Comparison of ENCODE assay signal across 1 cellular context in the genomic region with DNA sequence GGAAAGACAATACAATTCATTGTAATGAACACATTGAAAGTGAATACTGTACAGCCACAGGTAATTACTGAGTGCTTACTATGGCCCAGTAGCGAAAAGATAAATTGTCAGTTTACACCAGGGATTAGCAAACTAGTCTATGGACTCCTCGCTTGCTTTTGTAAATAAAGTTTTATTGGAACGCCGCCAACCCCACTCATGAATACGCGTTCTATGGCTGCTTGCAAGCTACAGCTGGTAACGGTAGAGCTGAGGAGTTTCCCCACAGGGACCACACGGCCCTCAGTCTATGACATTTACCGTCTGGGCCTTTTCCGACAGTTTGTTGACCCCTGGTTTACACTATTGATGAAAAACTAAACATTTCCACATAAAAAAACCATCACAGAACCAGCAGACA.
TF ChIP-seq lines count a peak whose summit lies in the region.

No MANE protein-coding gene starts in this region.

TF ChIP-seq in HepG2, 621 proteins besides CTCF, POLR2A, EP300 and RAD21 (continued from another document and continues in another):
- TF ChIP-seq, protein P1, sequence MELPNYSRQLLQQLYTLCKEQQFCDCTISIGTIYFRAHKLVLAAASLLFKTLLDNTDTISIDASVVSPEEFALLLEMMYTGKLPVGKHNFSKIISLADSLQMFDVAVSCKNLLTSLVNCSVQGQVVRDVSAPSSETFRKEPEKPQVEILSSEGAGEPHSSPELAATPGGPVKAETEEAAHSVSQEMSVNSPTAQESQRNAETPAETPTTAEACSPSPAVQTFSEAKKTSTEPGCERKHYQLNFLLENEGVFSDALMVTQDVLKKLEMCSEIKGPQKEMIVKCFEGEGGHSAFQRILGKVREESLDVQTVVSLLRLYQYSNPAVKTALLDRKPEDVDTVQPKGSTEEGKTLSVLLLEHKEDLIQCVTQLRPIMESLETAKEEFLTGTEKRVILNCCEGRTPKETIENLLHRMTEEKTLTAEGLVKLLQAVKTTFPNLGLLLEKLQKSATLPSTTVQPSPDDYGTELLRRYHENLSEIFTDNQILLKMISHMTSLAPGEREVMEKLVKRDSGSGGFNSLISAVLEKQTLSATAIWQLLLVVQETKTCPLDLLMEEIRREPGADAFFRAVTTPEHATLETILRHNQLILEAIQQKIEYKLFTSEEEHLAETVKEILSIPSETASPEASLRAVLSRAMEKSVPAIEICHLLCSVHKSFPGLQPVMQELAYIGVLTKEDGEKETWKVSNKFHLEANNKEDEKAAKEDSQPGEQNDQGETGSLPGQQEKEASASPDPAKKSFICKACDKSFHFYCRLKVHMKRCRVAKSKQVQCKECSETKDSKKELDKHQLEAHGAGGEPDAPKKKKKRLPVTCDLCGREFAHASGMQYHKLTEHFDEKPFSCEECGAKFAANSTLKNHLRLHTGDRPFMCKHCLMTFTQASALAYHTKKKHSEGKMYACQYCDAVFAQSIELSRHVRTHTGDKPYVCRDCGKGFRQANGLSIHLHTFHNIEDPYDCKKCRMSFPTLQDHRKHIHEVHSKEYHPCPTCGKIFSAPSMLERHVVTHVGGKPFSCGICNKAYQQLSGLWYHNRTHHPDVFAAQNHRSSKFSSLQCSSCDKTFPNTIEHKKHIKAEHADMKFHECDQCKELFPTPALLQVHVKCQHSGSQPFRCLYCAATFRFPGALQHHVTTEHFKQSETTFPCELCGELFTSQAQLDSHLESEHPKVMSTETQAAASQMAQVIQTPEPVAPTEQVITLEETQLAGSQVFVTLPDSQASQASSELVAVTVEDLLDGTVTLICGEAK (IDR thresholded peaks at IDR 0.05): peak; percentile 94
- TF ChIP-seq, protein P1 (CRISPR knock-in tag; IDR thresholded peaks at IDR 0.05): peak; percentile 100
- TF ChIP-seq MXI1 (IDR thresholded peaks at IDR 0.05; ENCODE audit: borderline replicate concordance, low read depth, low read length): peak; percentile 17; the same call in 1 of the 3 replicates
- TF ChIP-seq FOXA3 (CRISPR knock-in tag; IDR thresholded peaks at IDR 0.05): peak; percentile 63; the same call in 1 of the 2 replicates
- TF ChIP-seq ZNF331 (CRISPR knock-in tag; IDR thresholded peaks at IDR 0.05): 0 out of 2 replicates have a peak, but pooled peaks have one; percentile 31
- TF ChIP-seq ZNF839 (CRISPR knock-in tag; IDR thresholded peaks at IDR 0.05; ENCODE audit: borderline replicate concordance): no peak
- TF ChIP-seq PBX3 (CRISPR knock-in tag; IDR thresholded peaks at IDR 0.05; ENCODE audit: borderline replicate concordance): no peak
- TF ChIP-seq NFATC3 (CRISPR knock-in tag; IDR thresholded peaks at IDR 0.05): no peak
- no peak for TF ChIP-seq MBD4 (IDR thresholded peaks at IDR 0.05; ENCODE audit: borderline replicate concordance, low read length)
- peak; percentile 29; the same call in 1 of the 2 replicates for TF ChIP-seq CREM (IDR thresholded peaks at IDR 0.05)
- no peak for TF ChIP-seq CREM (CRISPR knock-in tag; IDR thresholded peaks at IDR 0.05)
- TF ChIP-seq FOXJ3 (CRISPR knock-in tag; IDR thresholded peaks at IDR 0.05; ENCODE audit: borderline replicate concordance): 0 out of 2 replicates have a peak, but pooled peaks have one; percentile 44
- no peak for TF ChIP-seq CAMTA2 (CRISPR knock-in tag; IDR thresholded peaks at IDR 0.05; ENCODE audit: borderline replicate concordance)
- no peak for TF ChIP-seq MYPOP (CRISPR knock-in tag; IDR thresholded peaks at IDR 0.05)
- TF ChIP-seq, protein P2, sequence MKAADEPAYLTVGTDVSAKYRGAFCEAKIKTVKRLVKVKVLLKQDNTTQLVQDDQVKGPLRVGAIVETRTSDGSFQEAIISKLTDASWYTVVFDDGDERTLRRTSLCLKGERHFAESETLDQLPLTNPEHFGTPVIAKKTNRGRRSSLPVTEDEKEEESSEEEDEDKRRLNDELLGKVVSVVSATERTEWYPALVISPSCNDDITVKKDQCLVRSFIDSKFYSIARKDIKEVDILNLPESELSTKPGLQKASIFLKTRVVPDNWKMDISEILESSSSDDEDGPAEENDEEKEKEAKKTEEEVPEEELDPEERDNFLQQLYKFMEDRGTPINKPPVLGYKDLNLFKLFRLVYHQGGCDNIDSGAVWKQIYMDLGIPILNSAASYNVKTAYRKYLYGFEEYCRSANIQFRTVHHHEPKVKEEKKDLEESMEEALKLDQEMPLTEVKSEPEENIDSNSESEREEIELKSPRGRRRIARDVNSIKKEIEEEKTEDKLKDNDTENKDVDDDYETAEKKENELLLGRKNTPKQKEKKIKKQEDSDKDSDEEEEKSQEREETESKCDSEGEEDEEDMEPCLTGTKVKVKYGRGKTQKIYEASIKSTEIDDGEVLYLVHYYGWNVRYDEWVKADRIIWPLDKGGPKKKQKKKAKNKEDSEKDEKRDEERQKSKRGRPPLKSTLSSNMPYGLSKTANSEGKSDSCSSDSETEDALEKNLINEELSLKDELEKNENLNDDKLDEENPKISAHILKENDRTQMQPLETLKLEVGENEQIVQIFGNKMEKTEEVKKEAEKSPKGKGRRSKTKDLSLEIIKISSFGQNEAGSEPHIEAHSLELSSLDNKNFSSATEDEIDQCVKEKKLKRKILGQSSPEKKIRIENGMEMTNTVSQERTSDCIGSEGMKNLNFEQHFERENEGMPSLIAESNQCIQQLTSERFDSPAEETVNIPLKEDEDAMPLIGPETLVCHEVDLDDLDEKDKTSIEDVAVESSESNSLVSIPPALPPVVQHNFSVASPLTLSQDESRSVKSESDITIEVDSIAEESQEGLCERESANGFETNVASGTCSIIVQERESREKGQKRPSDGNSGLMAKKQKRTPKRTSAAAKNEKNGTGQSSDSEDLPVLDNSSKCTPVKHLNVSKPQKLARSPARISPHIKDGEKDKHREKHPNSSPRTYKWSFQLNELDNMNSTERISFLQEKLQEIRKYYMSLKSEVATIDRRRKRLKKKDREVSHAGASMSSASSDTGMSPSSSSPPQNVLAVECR (CRISPR knock-in tag; IDR thresholded peaks at IDR 0.05; ENCODE audit: borderline replicate concordance): peak; percentile 44; the same call in 1 of the 2 replicates
- TF ChIP-seq SP1 (IDR thresholded peaks at IDR 0.05): no peak
- no peak for TF ChIP-seq SP1 (CRISPR knock-in tag; IDR thresholded peaks at IDR 0.05)
- no peak for TF ChIP-seq SOX13 (IDR thresholded peaks at IDR 0.05)
- peak in 1 of 2 experiments; percentile 48; a peak in 2 of 4 replicates for TF ChIP-seq SOX13 (CRISPR knock-in tag; conservative IDR thresholded peaks at IDR 0.05 in 1 of 2, IDR thresholded peaks at IDR 0.05 in 1 of 2)
- 0 out of 2 replicates have a peak, but pooled peaks have one; percentile 55 for TF ChIP-seq MIXL1 (CRISPR knock-in tag; IDR thresholded peaks at IDR 0.05)
- TF ChIP-seq ZHX1 (CRISPR knock-in tag; IDR thresholded peaks at IDR 0.05; ENCODE audit: low read depth): 0 out of 2 replicates have a peak, but pooled peaks have one; percentile 41
- 0 out of 2 replicates have a peak, but pooled peaks have one; percentile 39 for TF ChIP-seq ZNF569 (CRISPR knock-in tag; IDR thresholded peaks at IDR 0.05; ENCODE audit: borderline replicate concordance)
- TF ChIP-seq SOX6 (IDR thresholded peaks at IDR 0.05): no peak
- peak; percentile 33; the same call in 1 of the 2 replicates for TF ChIP-seq SOX6 (CRISPR knock-in tag; IDR thresholded peaks at IDR 0.05)
- TF ChIP-seq RCOR2 (CRISPR knock-in tag; IDR thresholded peaks at IDR 0.05): no peak
- TF ChIP-seq, protein P3, sequence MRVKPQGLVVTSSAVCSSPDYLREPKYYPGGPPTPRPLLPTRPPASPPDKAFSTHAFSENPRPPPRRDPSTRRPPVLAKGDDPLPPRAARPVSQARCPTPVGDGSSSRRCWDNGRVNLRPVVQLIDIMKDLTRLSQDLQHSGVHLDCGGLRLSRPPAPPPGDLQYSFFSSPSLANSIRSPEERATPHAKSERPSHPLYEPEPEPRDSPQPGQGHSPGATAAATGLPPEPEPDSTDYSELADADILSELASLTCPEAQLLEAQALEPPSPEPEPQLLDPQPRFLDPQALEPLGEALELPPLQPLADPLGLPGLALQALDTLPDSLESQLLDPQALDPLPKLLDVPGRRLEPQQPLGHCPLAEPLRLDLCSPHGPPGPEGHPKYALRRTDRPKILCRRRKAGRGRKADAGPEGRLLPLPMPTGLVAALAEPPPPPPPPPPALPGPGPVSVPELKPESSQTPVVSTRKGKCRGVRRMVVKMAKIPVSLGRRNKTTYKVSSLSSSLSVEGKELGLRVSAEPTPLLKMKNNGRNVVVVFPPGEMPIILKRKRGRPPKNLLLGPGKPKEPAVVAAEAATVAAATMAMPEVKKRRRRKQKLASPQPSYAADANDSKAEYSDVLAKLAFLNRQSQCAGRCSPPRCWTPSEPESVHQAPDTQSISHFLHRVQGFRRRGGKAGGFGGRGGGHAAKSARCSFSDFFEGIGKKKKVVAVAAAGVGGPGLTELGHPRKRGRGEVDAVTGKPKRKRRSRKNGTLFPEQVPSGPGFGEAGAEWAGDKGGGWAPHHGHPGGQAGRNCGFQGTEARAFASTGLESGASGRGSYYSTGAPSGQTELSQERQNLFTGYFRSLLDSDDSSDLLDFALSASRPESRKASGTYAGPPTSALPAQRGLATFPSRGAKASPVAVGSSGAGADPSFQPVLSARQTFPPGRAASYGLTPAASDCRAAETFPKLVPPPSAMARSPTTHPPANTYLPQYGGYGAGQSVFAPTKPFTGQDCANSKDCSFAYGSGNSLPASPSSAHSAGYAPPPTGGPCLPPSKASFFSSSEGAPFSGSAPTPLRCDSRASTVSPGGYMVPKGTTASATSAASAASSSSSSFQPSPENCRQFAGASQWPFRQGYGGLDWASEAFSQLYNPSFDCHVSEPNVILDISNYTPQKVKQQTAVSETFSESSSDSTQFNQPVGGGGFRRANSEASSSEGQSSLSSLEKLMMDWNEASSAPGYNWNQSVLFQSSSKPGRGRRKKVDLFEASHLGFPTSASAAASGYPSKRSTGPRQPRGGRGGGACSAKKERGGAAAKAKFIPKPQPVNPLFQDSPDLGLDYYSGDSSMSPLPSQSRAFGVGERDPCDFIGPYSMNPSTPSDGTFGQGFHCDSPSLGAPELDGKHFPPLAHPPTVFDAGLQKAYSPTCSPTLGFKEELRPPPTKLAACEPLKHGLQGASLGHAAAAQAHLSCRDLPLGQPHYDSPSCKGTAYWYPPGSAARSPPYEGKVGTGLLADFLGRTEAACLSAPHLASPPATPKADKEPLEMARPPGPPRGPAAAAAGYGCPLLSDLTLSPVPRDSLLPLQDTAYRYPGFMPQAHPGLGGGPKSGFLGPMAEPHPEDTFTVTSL (CRISPR knock-in tag; IDR thresholded peaks at IDR 0.05; ENCODE audit: borderline replicate concordance): 0 out of 2 replicates have a peak, but pooled peaks have one; percentile 30
- no peak for TF ChIP-seq NRL (CRISPR knock-in tag; IDR thresholded peaks at IDR 0.05; ENCODE audit: borderline replicate concordance)
- TF ChIP-seq BRD4 (CRISPR knock-in tag; IDR thresholded peaks at IDR 0.05): no peak
- no peak for TF ChIP-seq ZBTB42 (CRISPR knock-in tag; IDR thresholded peaks at IDR 0.05)
- TF ChIP-seq ZMYM3 (CRISPR knock-in tag; IDR thresholded peaks at IDR 0.05): 0 out of 2 replicates have a peak, but pooled peaks have one; percentile 13
